ENCODE assay signal across 17 cellular contexts in genomic region chr21:38503588-38503987, GRCh38. TPM values are rescaled to one million over a fixed set of nuclear protein-coding genes. Genes with fewer than 3 reads are reported as not detected.
DNase-seq lines count a peak whose midpoint lies in the region; ATAC-seq and TF ChIP-seq lines count a peak whose summit lies in the region.
"Had no signal": no experiment of that assay in that cellular context is flagged by ENCODE, and none has a peak within 500 bp of the region (broad histone marks: within the 10 kb centered on the region; RNA-seq: fewer than 3 reads in every experiment).

No MANE protein-coding gene starts in this region.

- TF ChIP-seq CTCF in GM23338 (conservative IDR thresholded peaks at IDR 0.05; ENCODE audit: low read depth in 2 of 2) (no peak), astrocyte of the cerebellum (IDR thresholded peaks at IDR 0.05; ENCODE audit: low read depth, low read length, missing control alignments) (no peak), spleen (IDR thresholded peaks at IDR 0.05 in 8 of 11, conservative IDR thresholded peaks at IDR 0.05 in 3 of 11) (no peak), osteoblast (IDR thresholded peaks at IDR 0.05; ENCODE audit: extremely low read depth, low read depth, low read length) (no peak)

- H3K4me3 ChIP-seq in GM23338 = no peak overlapping the region
- no peak overlapping the region for H3K4me3 ChIP-seq in astrocyte of the cerebellum (ENCODE audit: low read depth, low read length)
- peak overlapping the region in 1 of 8 donors; percentile 46 for H3K4me3 ChIP-seq in spleen
- no peak overlapping the region for H3K4me3 ChIP-seq in osteoblast (ENCODE audit: insufficient read depth, low read length)
- H3K4me3 ChIP-seq: neural progenitor cell, SJCRH30 had no signal

- intact Hi-C loops in left ventricle myocardium superior (cut with micrococcal nuclease) (no loop called here), spleen (cut with DNase I; ENCODE audit: low total_unique reads) (loop anchor here (10.0 kb wide), 1 partner anchor 631 kb away; no protein-coding TSS in a partner anchor)

- TF ChIP-seq POLR2A in spleen (IDR thresholded peaks at IDR 0.05) = no peak

- no peak overlapping the region for H3K4me2 ChIP-seq in GM23338
- no peak overlapping the region for H3K4me2 ChIP-seq in osteoblast (ENCODE audit: insufficient read depth, low read length)
- H3K4me2 ChIP-seq: neural progenitor cell had no signal

- H3K36me3 Mint-ChIP-seq in GM23338 (ENCODE audit: low read depth) = no peaks in the 10 kb centered on the region
- H3K36me3 Mint-ChIP-seq: brain, neural progenitor cell had no signal

- H3K4me3 Mint-ChIP-seq in GM23338 = no peak overlapping the region
- H3K4me3 Mint-ChIP-seq: activated T-cell treated with anti-CD3 and anti-CD28 coated beads, Interleukin-2, amount 50 U/mL, for 24 hours; brain; neural progenitor cell had no signal

- 50 to 75% (median 58%) methylated on average over 10 of the region's 10 CpGs for WGBS in spleen, 5 donors

- peaks cover 2% of the 10 kb centered on the region for H3K27me3 Mint-ChIP-seq in GM23338 (ENCODE audit: insufficient read depth, low read depth, poor library complexity)

- no peaks in the 10 kb centered on the region; the same call in 2 of the 3 replicates for H3K9me3 Mint-ChIP-seq in GM23338
- H3K9me3 Mint-ChIP-seq: activated T-cell treated with anti-CD3 and anti-CD28 coated beads, Interleukin-2, amount 50 U/mL, for 24 hours; brain; neural progenitor cell had no signal

- H3K79me2 ChIP-seq in GM23338 (replicated peaks; ENCODE audit: insufficient read depth) = no peaks in the 10 kb centered on the region
- H3K79me2 ChIP-seq in osteoblast (ENCODE audit: insufficient read depth, low read length) = no peaks in the 10 kb centered on the region

- H4K20me1 ChIP-seq in GM23338 (replicated peaks; ENCODE audit: insufficient read depth) = no peaks in the 10 kb centered on the region
- no peaks in the 10 kb centered on the region for H4K20me1 ChIP-seq in osteoblast (ENCODE audit: insufficient read depth, low read length)

- no peaks in the 10 kb centered on the region for H3K36me3 ChIP-seq in GM23338 (ENCODE audit: insufficient read depth)
- H3K36me3 ChIP-seq in spleen = no peaks in the 10 kb centered on the region
- H3K36me3 ChIP-seq in osteoblast (ENCODE audit: insufficient read depth, low read length) = no peaks in the 10 kb centered on the region
- H3K36me3 ChIP-seq: neural progenitor cell, SJCRH30 had no signal

- H3K27ac Mint-ChIP-seq in GM23338 = no peak overlapping the region
- H3K27ac Mint-ChIP-seq: activated T-cell treated with anti-CD3 and anti-CD28 coated beads, Interleukin-2, amount 50 U/mL, for 24 hours; brain; neural progenitor cell had no signal

- H3K4me1 Mint-ChIP-seq in GM23338 = peaks cover 32% of the 10 kb centered on the region

- H3K27ac ChIP-seq in GM23338 (ENCODE audit: low read depth) (no peak overlapping the region), spleen (peak overlapping the region in 6 of 8 donors; percentile 20 to 66 (median 44)), osteoblast (ENCODE audit: low read depth, low read length) (no peak overlapping the region)
- H3K27ac ChIP-seq: neural progenitor cell, SJCRH30 had no signal

- H3K4me1 ChIP-seq in GM23338 (ENCODE audit: insufficient read depth) (peaks cover 15% of the 10 kb centered on the region), spleen (peaks cover 5 to 63% (median 30%) of the 10 kb centered on the region in 6 donors), osteoblast (ENCODE audit: insufficient read depth, low read length) (peaks cover 8% of the 10 kb centered on the region)
- H3K4me1 ChIP-seq: neural progenitor cell, SJCRH30 had no signal

- in situ Hi-C loops in astrocyte of the cerebellum (cut with HindIII; ENCODE audit: low sequenced_read_pairs) = loop anchor here (25.0 kb wide), 1 partner anchor 659 kb away; no protein-coding TSS in a partner anchor

- no peaks in the 10 kb centered on the region for H3F3A ChIP-seq in GM23338 (replicated peaks; ENCODE audit: low read depth)

- no peaks in the 10 kb centered on the region for H3K27me3 ChIP-seq in GM23338 (ENCODE audit: insufficient read depth)
- peaks cover 0 to 12% (median 0%) of the 10 kb centered on the region in 7 donors for H3K27me3 ChIP-seq in spleen (replicated peaks in 1 of 7)
- peaks cover under 1% of the 10 kb centered on the region for H3K27me3 ChIP-seq in osteoblast (ENCODE audit: insufficient read depth, low read length)
- H3K27me3 ChIP-seq: neural progenitor cell had no signal

- no peaks in the 10 kb centered on the region for H3K9me3 ChIP-seq in spleen
- H3K9me3 ChIP-seq in osteoblast (ENCODE audit: low read depth, low read length) = no peaks in the 10 kb centered on the region
- H3K9me3 ChIP-seq: SJCRH30 had no signal

- DNase-seq in GM23338 (ENCODE audit: low spot score) = no peak
- peak; percentile 58 for DNase-seq in astrocyte of the cerebellum (ENCODE audit: low read depth)
- no peak for DNase-seq in left ventricle myocardium superior
- no peak for DNase-seq in spleen
- no peak for DNase-seq in activated CD4-positive, CD25-positive, alpha-beta regulatory T cell treated with anti-CD3 and anti-CD28 coated beads, Interleukin-2, amount 50 U/mL, for 72 hours
- DNase-seq in osteoblast (ENCODE audit: insufficient read length, low spot score, missing footprints) = no peak
- DNase-seq: activated T-cell treated with anti-CD3 and anti-CD28 coated beads, Interleukin-2, amount 50 U/mL, for 24 hours; Calu3; kidney glomerular epithelial cell; NCI-H510A treated with DMSO at 0.1 percent for 48 hours; SJCRH30; stimulated activated naive CD4-positive, alpha-beta T cell treated with Interleukin-2 at 50 U/mL for 16 hours had no signal

- no peaks in the 10 kb centered on the region for H3K9me2 ChIP-seq in GM23338 (ENCODE audit: insufficient read depth)

- peak overlapping the region; percentile 84 for H2AFZ ChIP-seq in GM23338
- no peak overlapping the region for H2AFZ ChIP-seq in osteoblast (ENCODE audit: low read length)
- H2AFZ ChIP-seq: neural progenitor cell had no signal

- ATAC-seq in GM23338 (no peak), left ventricle myocardium superior (peak; percentile 17), GM21717 (IDR thresholded peaks at IDR 0.05; ENCODE audit: unreplicated experiment) (no peak), GM19455 (IDR thresholded peaks at IDR 0.05; ENCODE audit: unreplicated experiment) (no peak)
- ATAC-seq: activated CD4-positive, CD25-positive, alpha-beta regulatory T cell treated with anti-CD3 and anti-CD28 coated beads, Interleukin-2, amount 50 U/mL, for 24 hours had no signal

TF ChIP-seq in GM23338, 12 proteins besides CTCF, POLR2A, EP300 and RAD21:
- TF ChIP-seq CREB1 (CRISPR knock-in tag; IDR thresholded peaks at IDR 0.05; ENCODE audit: low read depth) = no peak
- no peak for TF ChIP-seq POLR2AphosphoS5 (IDR thresholded peaks at IDR 0.05; ENCODE audit: low read depth)
- no peak for TF ChIP-seq EZH2 (IDR thresholded peaks at IDR 0.05; ENCODE audit: low read depth, unreplicated experiment)
- no peak for TF ChIP-seq ZNF331 (CRISPR knock-in tag; IDR thresholded peaks at IDR 0.05; ENCODE audit: low read depth)
- TF ChIP-seq NANOG (IDR thresholded peaks at IDR 0.05; ENCODE audit: borderline replicate concordance) = no peak

RNA-seq across cellular contexts. Expression of gene ERG, which starts 5.3 kb away (rescaled TPM):
- total RNA-seq in GM23338 (2014; rRNA removed; shearing (Covaris generic)) = 0.14 and 1.0 TPM in 2 replicates
- polyA plus RNA-seq in GM23338 (2016; fragmentation: Nextera tagmentation; extraction: Ambion mirVana) = 0.44 and 0.47 TPM in 2 replicates
- 19.3 TPM for total RNA-seq in left ventricle myocardium superior
- 10 to 100 TPM; 51.7 to 93.8 (median 65.0) TPM for total RNA-seq in spleen
- polyA plus RNA-seq in spleen = 10 to 100 TPM in 2 of 3 donors, 1 to 10 TPM in 1; 7.3 to 20.7 (median 11.2) TPM
- total RNA-seq in osteoblast = 0.29 and 1.1 TPM in 2 replicates
- total RNA-seq: Calu3, SJCRH30 had no signal

Comparison
In these comparisons a context has a peak if more than half of its experiments do, and no peak if none do; other contexts are left out.
1. H3K27ac ChIP-seq: peak in spleen (6 of 8); none in GM23338 (single experiment) and osteoblast (single experiment).